In genomic region chr20:13423472-13424173, GRCh38 we compare ENCODE assay signal across 16 cellular contexts.
DNase-seq lines count a peak whose midpoint lies in the region; ATAC-seq and TF ChIP-seq lines count a peak whose summit lies in the region.
"Had no signal": no experiment of that assay in that cellular context is flagged by ENCODE, and none has a peak within 500 bp of the region (broad histone marks: within the 10 kb centered on the region; RNA-seq: fewer than 3 reads in every experiment).

No MANE protein-coding gene starts in this region.

- TF ChIP-seq CTCF in DND-41 (IDR thresholded peaks at IDR 0.05; ENCODE audit: borderline replicate concordance, extremely low read depth, low read length, poor library complexity, severe bottlenecking) (peak; percentile 23), OCI-LY3 (IDR thresholded peaks at IDR 0.05; ENCODE audit: low read depth, low read length) (peak; percentile 40), epithelial cell of proximal tubule (conservative IDR thresholded peaks at IDR 0.05; ENCODE audit: low read depth, low read length) (peak; percentile 24), smooth muscle cell (IDR thresholded peaks at IDR 0.05; ENCODE audit: borderline replicate concordance, insufficient read depth, poor library complexity, severe bottlenecking) (no peak)

- H4K20me1 ChIP-seq in DND-41 (ENCODE audit: insufficient read depth, low read length) (no peaks in the 10 kb centered on the region), OCI-LY3 (ENCODE audit: insufficient read depth, low read length) (no peaks in the 10 kb centered on the region), smooth muscle cell (ENCODE audit: low read depth) (no peaks in the 10 kb centered on the region)

- H3K9ac ChIP-seq in DND-41 (ENCODE audit: low read depth, low read length) (no peak overlapping the region), OCI-LY3 (ENCODE audit: low read length) (no peak overlapping the region), smooth muscle cell (ENCODE audit: low read depth) (no peak overlapping the region)

- no peak overlapping the region for H3K4me2 ChIP-seq in DND-41 (ENCODE audit: insufficient read depth, low read length)
- H3K4me2 ChIP-seq in OCI-LY3 (ENCODE audit: low read length): no peak overlapping the region
- H3K4me2 ChIP-seq in smooth muscle cell: no peak overlapping the region

- no peak overlapping the region for H3K4me3 ChIP-seq in DND-41 (ENCODE audit: low read depth in 1 of 2, low read length in 2 of 2)
- no peak overlapping the region for H3K4me3 ChIP-seq in OCI-LY3 (ENCODE audit: low read length)
- H3K4me3 ChIP-seq in epithelial cell of proximal tubule (ENCODE audit: low read depth, low read length): no peak overlapping the region
- no peak overlapping the region for H3K4me3 ChIP-seq in smooth muscle cell
- H3K4me3 ChIP-seq: HAP-1, SJSA1 had no signal

- H3K27ac ChIP-seq in DND-41 (ENCODE audit: low read length): no peak overlapping the region
- H3K27ac ChIP-seq in OCI-LY3 (ENCODE audit: low read length): no peak overlapping the region
- peak overlapping the region; percentile 63 for H3K27ac ChIP-seq in smooth muscle cell (ENCODE audit: low read depth)
- H3K27ac ChIP-seq: SJSA1 had no signal

- peaks cover 13% of the 10 kb centered on the region for H3F3A ChIP-seq in smooth muscle cell (ENCODE audit: low read depth)

- H3K36me3 ChIP-seq in DND-41 (ENCODE audit: insufficient read depth, low read length) (peaks cover 71% of the 10 kb centered on the region), OCI-LY3 (replicated peaks; ENCODE audit: low read depth, low read length) (no peaks in the 10 kb centered on the region), smooth muscle cell (ENCODE audit: low read depth) (no peaks in the 10 kb centered on the region)
- H3K36me3 ChIP-seq: HAP-1, SJSA1 had no signal

- H3K4me1 ChIP-seq in DND-41 (ENCODE audit: insufficient read depth, low read length) (no peaks in the 10 kb centered on the region), OCI-LY3 (ENCODE audit: low read length) (no peaks in the 10 kb centered on the region), smooth muscle cell (ENCODE audit: low read depth) (peaks cover 24% of the 10 kb centered on the region)
- H3K4me1 ChIP-seq: SJSA1 had no signal

- no peak for DNase-seq in DND-41
- DNase-seq in epithelial cell of proximal tubule (ENCODE audit: low read depth): no peak
- no peak for DNase-seq in smooth muscle cell (lab: John Stamatoyannopoulos, UW; ENCODE audit: unreplicated experiment)
- no peak for DNase-seq in T-helper 1 cell
- DNase-seq: CD4-positive, alpha-beta T cell; DMS79; NCI-H1092 treated with DMSO at 0.1 percent for 48 hours; NCI-H2107; NCI-H345; NCI-H526 treated with DMSO at 0.1 percent for 48 hours; PC-3 had no signal

- 87% methylated on average over 4 of the region's 4 CpGs for WGBS in smooth muscle cell (ENCODE audit: low lambda C conversion rate)

- H3K9me3 ChIP-seq in DND-41 (ENCODE audit: insufficient read depth, low read length, severe bottlenecking): no peaks in the 10 kb centered on the region
- H3K9me3 ChIP-seq in OCI-LY3 (ENCODE audit: insufficient read depth, low read length): no peaks in the 10 kb centered on the region
- no peaks in the 10 kb centered on the region for H3K9me3 ChIP-seq in smooth muscle cell (replicated peaks; ENCODE audit: low read depth)
- H3K9me3 ChIP-seq: HAP-1, SJSA1 had no signal

- H3K79me2 ChIP-seq in DND-41 (ENCODE audit: insufficient read depth, low read length) (peaks cover 70% of the 10 kb centered on the region), OCI-LY3 (ENCODE audit: low read length) (no peaks in the 10 kb centered on the region), smooth muscle cell (ENCODE audit: low read depth) (no peaks in the 10 kb centered on the region)

- H3K27me3 ChIP-seq in DND-41 (ENCODE audit: insufficient read depth, low read length, poor library complexity) (no peaks in the 10 kb centered on the region), OCI-LY3 (ENCODE audit: low read depth, low read length) (no peaks in the 10 kb centered on the region), smooth muscle cell (ENCODE audit: low read depth) (no peaks in the 10 kb centered on the region)
- H3K27me3 ChIP-seq: SJSA1 had no signal

- ATAC-seq in DND-41 (ENCODE audit: insufficient read depth, low read depth) (no peak), HG03280 (IDR thresholded peaks at IDR 0.05; ENCODE audit: unreplicated experiment) (no peak), HG03342 (IDR thresholded peaks at IDR 0.05; ENCODE audit: unreplicated experiment) (no peak)
- ATAC-seq: PC-3 had no signal

- no peak overlapping the region for H2AFZ ChIP-seq in DND-41 (ENCODE audit: low read depth, low read length)
- H2AFZ ChIP-seq in OCI-LY3 (ENCODE audit: low read depth, low read length): no peak overlapping the region
- H2AFZ ChIP-seq in smooth muscle cell (ENCODE audit: low read depth): no peak overlapping the region
